Comparison of ENCODE assay signal across 18 cellular contexts in the genomic region with DNA sequence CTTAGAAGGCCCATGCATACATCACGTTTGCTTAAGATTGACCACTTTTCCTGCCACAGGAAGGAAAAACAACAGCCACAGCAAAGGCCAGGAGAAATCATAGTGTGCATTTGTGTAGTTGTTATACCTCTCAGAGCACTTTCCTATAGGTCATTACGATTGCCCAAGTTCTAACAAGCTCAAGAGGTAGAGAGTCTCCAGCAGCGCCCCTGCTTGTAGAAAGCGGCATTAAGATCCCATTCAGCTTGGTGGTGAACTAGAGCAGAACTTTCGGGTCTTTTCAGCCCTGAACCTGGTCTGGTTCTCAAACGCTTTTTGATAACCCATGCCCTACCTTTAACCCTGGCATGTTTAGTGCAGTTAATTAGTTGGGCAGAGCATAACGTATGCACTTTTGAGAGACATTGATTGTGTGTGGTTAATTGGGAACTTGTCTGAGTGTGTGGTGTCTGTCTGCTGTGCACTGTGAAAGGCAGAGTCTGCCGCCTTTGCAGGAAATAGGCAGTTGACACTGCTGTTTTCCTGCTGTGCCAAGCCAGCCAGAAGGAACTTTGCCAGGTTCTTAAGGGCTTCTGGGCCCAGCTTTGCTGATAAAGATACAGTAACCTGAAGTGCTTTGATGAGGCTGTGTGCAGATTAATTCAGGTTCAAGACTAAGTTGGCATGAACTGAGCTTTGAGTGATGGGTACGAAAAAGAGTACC.
DNase-seq lines count a peak whose midpoint lies in the region; FAIRE-seq and TF ChIP-seq lines count a peak whose summit lies in the region.
"Had no signal": no experiment of that assay in that cellular context is flagged by ENCODE, and none has a peak within 500 bp of the region (broad histone marks: within the 10 kb centered on the region; RNA-seq: fewer than 3 reads in every experiment).

No MANE protein-coding gene starts in this region.

- no peak overlapping the region for H3K4me3 ChIP-seq in BLaER1
- no peak overlapping the region for H3K4me3 ChIP-seq in bronchial epithelial cell (ENCODE audit: low read depth, low read length)
- H3K4me3 ChIP-seq in dorsolateral prefrontal cortex: no peak overlapping the region
- no peak overlapping the region for H3K4me3 ChIP-seq in WERI-Rb-1 (ENCODE audit: low read depth, low read length)
- H3K4me3 ChIP-seq: thoracic aorta had no signal

- H3K36me3 ChIP-seq in BLaER1 (no peaks in the 10 kb centered on the region), bronchial epithelial cell (ENCODE audit: control insufficient read depth, insufficient read depth, low read length) (no peaks in the 10 kb centered on the region), WERI-Rb-1 (no peaks in the 10 kb centered on the region)
- H3K36me3 ChIP-seq: thoracic aorta had no signal

- intact Hi-C loops in dorsolateral prefrontal cortex (cut with DNase I): loop anchor here (5.0 kb wide), 1 partner anchor 52 kb away; no protein-coding TSS in a partner anchor

- peak; percentile 14 for DNase-seq in NCI-H2196 treated with DMSO at 0.1 percent for 48 hours (lab: John Stamatoyannopoulos, UW; ENCODE audit: unreplicated experiment)
- DNase-seq in bronchial epithelial cell (ENCODE audit: low read depth): no peak
- no peak for DNase-seq in central memory CD4-positive, alpha-beta T cell
- no peak for DNase-seq in dorsolateral prefrontal cortex
- DNase-seq in HT-29 (ENCODE audit: low spot score): no peak
- DNase-seq in WERI-Rb-1: no peak
- DNase-seq: activated CD4-positive, alpha-beta T cell treated with anti-CD3 and anti-CD28 coated beads for 1 hour; EL; head of caudate nucleus; Kasumi-1; NCI-H2107; PC-3; posterior cingulate gyrus; T-cell had no signal

- no peaks in the 10 kb centered on the region for H4K20me1 ChIP-seq in BLaER1

- H3K4me1 ChIP-seq in BLaER1: peaks cover 72% of the 10 kb centered on the region

- TF ChIP-seq CTCF in GM12873 (IDR thresholded peaks at IDR 0.05; ENCODE audit: insufficient read depth, low read depth, low read length, missing control alignments) (peak; percentile 57), bronchial epithelial cell (IDR thresholded peaks at IDR 0.05; ENCODE audit: insufficient read depth, low read length, severe bottlenecking) (no peak), dorsolateral prefrontal cortex (IDR thresholded peaks at IDR 0.05 in 54 of 56, conservative IDR thresholded peaks at IDR 0.05 in 2 of 56; ENCODE audit: low read depth in 1 of 56, partially characterized antibody in 56 of 56) (no peak), WERI-Rb-1 (IDR thresholded peaks at IDR 0.05; ENCODE audit: low read depth, low read length) (no peak)

- peak overlapping the region; percentile 70 for H3K4me2 ChIP-seq in BLaER1

- peaks cover under 1% of the 10 kb centered on the region; the same call in 1 of the 2 replicates for H3K9me3 ChIP-seq in BLaER1
- no peaks in the 10 kb centered on the region for H3K9me3 ChIP-seq in WERI-Rb-1 (ENCODE audit: severe bottlenecking)
- H3K9me3 ChIP-seq: thoracic aorta had no signal

- FAIRE-seq in bronchial epithelial cell (lab: Jason Lieb, UNC): peak; percentile 66
- FAIRE-seq: H54 had no signal

- no peak overlapping the region for H3K9ac ChIP-seq in BLaER1

- H3K27me3 ChIP-seq in BLaER1 (no peaks in the 10 kb centered on the region), bronchial epithelial cell (ENCODE audit: control insufficient read depth, insufficient read depth, low read length) (peaks cover 9% of the 10 kb centered on the region), dorsolateral prefrontal cortex (peaks cover 0 to 17% (median under 1%) of the 10 kb centered on the region in 45 donors), WERI-Rb-1 (ENCODE audit: insufficient read depth, low read depth, severe bottlenecking) (no peaks in the 10 kb centered on the region)

- H3K27ac ChIP-seq in BLaER1: no peak overlapping the region
- H3K27ac ChIP-seq in dorsolateral prefrontal cortex: no peak overlapping the region
- H3K27ac ChIP-seq in WERI-Rb-1: no peak overlapping the region
- H3K27ac ChIP-seq: thoracic aorta had no signal
